In the genomic region with DNA sequence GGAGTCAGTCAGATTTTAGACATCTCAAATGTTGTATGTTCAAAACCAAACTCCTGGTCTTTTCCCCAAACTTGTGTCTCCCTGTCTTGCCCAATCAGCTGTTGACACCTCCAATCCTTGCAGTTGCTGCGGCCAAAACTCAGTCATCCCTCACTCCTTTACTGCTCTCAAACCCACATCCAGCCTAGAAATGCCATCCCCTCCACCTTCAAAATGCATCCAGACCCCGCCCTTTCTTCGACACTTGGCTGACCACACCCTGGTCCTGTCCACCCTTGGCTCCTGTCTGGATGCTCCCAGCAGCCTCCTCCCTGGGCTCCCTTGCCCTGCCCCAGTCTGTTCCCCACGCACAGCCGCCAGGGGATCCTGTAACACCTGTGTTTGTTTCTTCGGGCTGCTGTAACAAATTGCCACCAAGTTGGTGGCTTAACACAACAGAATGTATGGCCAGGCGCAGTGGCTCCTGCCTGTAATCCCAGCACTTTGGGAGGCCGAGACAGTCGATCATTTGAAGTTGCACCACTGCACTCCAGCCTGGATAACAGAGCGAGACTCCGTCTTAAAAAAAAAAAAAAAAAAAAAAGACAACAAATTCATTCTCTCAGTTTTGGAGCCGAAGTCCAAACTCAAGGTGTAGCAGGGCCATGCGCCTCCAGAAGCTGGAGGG, we compare ENCODE assay signal across 20 cellular contexts. TPM values are rescaled to one million over a fixed set of nuclear protein-coding genes. Genes with fewer than 3 reads are reported as not detected.
"Had no signal": no experiment of that assay in that cellular context is flagged by ENCODE, and none has a peak within 500 bp of the region (broad histone marks: within the 10 kb centered on the region; RNA-seq: fewer than 3 reads in every experiment).

No MANE protein-coding gene starts in this region.

- H3K4me1 ChIP-seq: body of pancreas had no signal

- H3K27me3 Mint-ChIP-seq: activated CD8-positive, alpha-beta memory T cell treated with anti-CD3 and anti-CD28 coated beads, Interleukin-2, amount 10 ng/mL, durations not matched to agents 7 days and 5 days; activated T-helper 17 cell treated with anti-CD3 and anti-CD28 coated beads, Interleukin-2, amount 50 U/mL, for 72 hours; naive thymus-derived CD4-positive, alpha-beta T cell; type B pancreatic cell had no signal

- H3K9me3 ChIP-seq: body of pancreas, neutrophil, right lobe of liver, stomach had no signal

- H3K27ac ChIP-seq: hepatocyte, parathyroid adenoma, right lobe of liver, VCaP had no signal

- H3K4me3 ChIP-seq: body of pancreas, dorsolateral prefrontal cortex, hepatocyte, right lobe of liver, stomach had no signal

- H3K36me3 ChIP-seq: neutrophil, right lobe of liver had no signal

- H3K27ac Mint-ChIP-seq: activated CD8-positive, alpha-beta memory T cell treated with anti-CD3 and anti-CD28 coated beads, Interleukin-2, amount 10 ng/mL, durations not matched to agents 7 days and 5 days; activated T-helper 17 cell treated with anti-CD3 and anti-CD28 coated beads, Interleukin-2, amount 50 U/mL, for 72 hours; type B pancreatic cell had no signal

- H3K27me3 ChIP-seq: body of pancreas, dorsolateral prefrontal cortex, hepatocyte, neutrophil, right lobe of liver, stomach had no signal

- H3K4me3 Mint-ChIP-seq: activated CD8-positive, alpha-beta memory T cell treated with anti-CD3 and anti-CD28 coated beads, Interleukin-2, amount 10 ng/mL, durations not matched to agents 7 days and 5 days; activated T-helper 17 cell treated with anti-CD3 and anti-CD28 coated beads, Interleukin-2, amount 50 U/mL, for 72 hours; type B pancreatic cell had no signal

- ATAC-seq: activated CD8-positive, alpha-beta memory T cell treated with anti-CD3 and anti-CD28 coated beads, Interleukin-2, amount 10 ng/mL, durations not matched to agents 7 days and 5 days; activated T-helper 17 cell treated with anti-CD3 and anti-CD28 coated beads, Interleukin-2, amount 50 U/mL, for 72 hours; body of pancreas had no signal

- H3K9me3 Mint-ChIP-seq: activated T-helper 17 cell treated with anti-CD3 and anti-CD28 coated beads, Interleukin-2, amount 50 U/mL, for 72 hours; type B pancreatic cell had no signal

- DNase-seq: activated CD4-positive, alpha-beta T cell treated with anti-CD3 and anti-CD28 coated beads, Interleukin-2, amount 50 U/mL, for 48 hours; activated CD8-positive, alpha-beta memory T cell treated with anti-CD3 and anti-CD28 coated beads, Interleukin-2, amount 10 ng/mL, durations not matched to agents 7 days and 5 days; activated naive CD4-positive, alpha-beta T cell treated with Interleukin-2 at 50 U/mL for 16 hours; dorsolateral prefrontal cortex; left cardiac atrium; naive thymus-derived CD4-positive, alpha-beta T cell; right lobe of liver; small intestine; stimulated activated CD4-positive, alpha-beta T cell treated with anti-CD3 and anti-CD28 coated beads, Interleukin-15, amount 100 ng/mL, for 24 hours; stimulated activated CD4-positive, alpha-beta T cell treated with anti-CD3 and anti-CD28 coated beads, Interleukin-2, amount 100 ng/mL, for 48 hours; stomach; T-helper 2 cell had no signal

RNA-seq across cellular contexts. Expression of a gene that starts 29.8 kb away (rescaled TPM):
- total RNA-seq: activated CD8-positive, alpha-beta memory T cell treated with anti-CD3 and anti-CD28 coated beads, Interleukin-2, amount 10 ng/mL, durations not matched to agents 7 days and 5 days; activated T-helper 17 cell treated with anti-CD3 and anti-CD28 coated beads, Interleukin-2, amount 50 U/mL, for 72 hours; body of pancreas; mucosa of gallbladder; stomach had no signal
- polyA plus RNA-seq: naive thymus-derived CD4-positive, alpha-beta T cell had no signal
